ENCODE assay signal across 8 cellular contexts in genomic region chr14:39432179-39432618, GRCh38. TPM values are rescaled to one million over a fixed set of nuclear protein-coding genes. Genes with fewer than 3 reads are reported as not detected.
A peak's percentile ranks its signal among the peaks of the same experiment; 100 is the strongest.
DNase-seq lines count a peak whose midpoint lies in the region; ATAC-seq and TF ChIP-seq lines count a peak whose summit lies in the region.

FBXO33 (minus strand) TSS chr14:39432433; CDS start chr14:39432162, 271 bp downstream.

- H3K4me1 Mint-ChIP-seq in H9 = peaks cover 17 to 18% of the 10 kb centered on the region in 2 experiments
- H3K4me1 Mint-ChIP-seq in nephron = peaks cover 35% of the 10 kb centered on the region

- no peaks in the 10 kb centered on the region for H3K79me1 ChIP-seq in H9 (ENCODE audit: insufficient read depth, low read depth, low read length, poor library complexity, severe bottlenecking)

- H3K4me3 Mint-ChIP-seq in H9 (peak within 1 kb of the TSS; percentile 97 to 99), nephron (peak within 1 kb of the TSS; percentile 97 to 98 (median 97))

- H2BK5ac ChIP-seq in H9 (ENCODE audit: insufficient read length, low read length) = peak within 1 kb of the TSS; percentile 98

- no peaks in the 10 kb centered on the region for H4K20me1 ChIP-seq in H9 (ENCODE audit: control insufficient read depth, insufficient read depth, insufficient read length)

- H2BK20ac ChIP-seq in H9 (ENCODE audit: low read depth, low read length, poor library complexity, severe bottlenecking) = no peak within 1 kb of the TSS

- ATAC-seq in stimulated activated naive CD8-positive, alpha-beta T cell treated with anti-CD3 and anti-CD28 coated beads, Interleukin-15, Interleukin-2, amounts not matched to agents 100 U/mL and 50 U/mL, for 24 hours = peak; percentile 90

- no peaks in the 10 kb centered on the region for H3K79me2 ChIP-seq in H9 (ENCODE audit: insufficient read depth, low read length)

- no peak within 1 kb of the TSS for H2AFZ ChIP-seq in H9 (ENCODE audit: low read length)

- H3K4me2 ChIP-seq in H9 (ENCODE audit: insufficient read depth, insufficient read length, low read length) = peak within 1 kb of the TSS; percentile 87

- no peak within 1 kb of the TSS for H4K8ac ChIP-seq in H9 (replicated peaks; ENCODE audit: insufficient read length, low read depth, low read length)

- H3K23ac ChIP-seq in H9 (ENCODE audit: insufficient read length, low read depth, low read length) = no peak within 1 kb of the TSS

- H2BK15ac ChIP-seq in H9 (ENCODE audit: low read depth, low read length) = no peak within 1 kb of the TSS

- no peaks in the 10 kb centered on the region; a peak in 1 of 7 replicates for H3K36me3 Mint-ChIP-seq in H9 (ENCODE audit: insufficient read depth in 1 of 3, low read depth in 3 of 3)
- no peaks in the 10 kb centered on the region for H3K36me3 Mint-ChIP-seq in nephron (ENCODE audit: low read depth)

- peak within 1 kb of the TSS; percentile 82 for H3K4me3 ChIP-seq in fibroblast of the aortic adventitia (ENCODE audit: low read depth, low read length)

- H3K9ac ChIP-seq in H9 (ENCODE audit: extremely low read depth, insufficient read length, low read length) = peak within 1 kb of the TSS; percentile 96

- H2AK5ac ChIP-seq in H9 (ENCODE audit: insufficient read length, low read length) = no peak within 1 kb of the TSS

- TF ChIP-seq CTCF in H9 (conservative IDR thresholded peaks at IDR 0.05) (no peak), fibroblast of the aortic adventitia (IDR thresholded peaks at IDR 0.05; ENCODE audit: insufficient read depth, low read length) (no peak), nephron (IDR thresholded peaks at IDR 0.05; ENCODE audit: unreplicated experiment in 3 of 3) (no peak)

- peak within 1 kb of the TSS; percentile 100 for H3K27ac Mint-ChIP-seq in H9
- peak within 1 kb of the TSS; percentile 100 for H3K27ac Mint-ChIP-seq in nephron

- no CpG with 5 or more reads among the region's 47 CpGs for WGBS in H9 (ENCODE audit: extremely low coverage, insufficient read length, low lambda C conversion rate)

- H3K14ac ChIP-seq in H9 (ENCODE audit: insufficient read depth, low read length) = peak within 1 kb of the TSS; percentile 99

- H3K9me3 Mint-ChIP-seq in H9 (no peaks in the 10 kb centered on the region), nephron (no peaks in the 10 kb centered on the region)

- no peaks in the 10 kb centered on the region for H3K9me3 ChIP-seq in H9 (ENCODE audit: control insufficient read depth, low read depth, low read length)

- no peaks in the 10 kb centered on the region for H3K27me3 Mint-ChIP-seq in H9 (ENCODE audit: low read depth)
- no peaks in the 10 kb centered on the region for H3K27me3 Mint-ChIP-seq in nephron (ENCODE audit: low read depth)

- H3T11ph ChIP-seq in H9 (ENCODE audit: low read length) = no peak within 1 kb of the TSS

- H3K56ac ChIP-seq in H9 (ENCODE audit: insufficient read length, low read depth, low read length) = no peak within 1 kb of the TSS

- H3K4ac ChIP-seq in H9 (ENCODE audit: low read depth, low read length) = no peak within 1 kb of the TSS

- H4K91ac ChIP-seq in H9 (ENCODE audit: insufficient read length, low read depth, low read length) = no peak within 1 kb of the TSS

- H2BK120ac ChIP-seq in H9 (ENCODE audit: low read depth, low read length, poor library complexity, severe bottlenecking) = peak within 1 kb of the TSS; percentile 81

- no peaks in the 10 kb centered on the region for H3K27me3 ChIP-seq in H9 (ENCODE audit: insufficient read depth, low read length)

- H4K5ac ChIP-seq in H9 (ENCODE audit: insufficient read length, low read depth, low read length) = peak within 1 kb of the TSS; percentile 37

- peaks cover 15% of the 10 kb centered on the region for H3K23me2 ChIP-seq in H9 (ENCODE audit: insufficient read length, low read depth, low read length, poor library complexity, severe bottlenecking)

- peak within 1 kb of the TSS; percentile 60 for H3K27ac ChIP-seq in H9 (ENCODE audit: insufficient read length, low read depth, low read length)

- DNase-seq in Daoy (ENCODE audit: low read depth) (peak; percentile 98), H9 (peak; percentile 98), M059J (ENCODE audit: low read depth) (peak; percentile 93), SHP77 (lab: John Stamatoyannopoulos, UW) (peak; percentile 94 to 98), fibroblast of the aortic adventitia (ENCODE audit: low read depth) (peak; percentile 96)
- peak; percentile 96 for DNase-seq in activated effector memory CD4-positive, alpha-beta T cell treated with Interleukin-2 at 50 U/mL for 16 hours
- DNase-seq in stimulated activated naive CD8-positive, alpha-beta T cell treated with anti-CD3 and anti-CD28 coated beads, Interleukin-15, Interleukin-2, amounts not matched to agents 100 U/mL and 50 U/mL, for 24 hours = peak; percentile 95

- H2BK12ac ChIP-seq in H9 (ENCODE audit: insufficient read length, low read depth, low read length) = no peak within 1 kb of the TSS

- H3K4me1 ChIP-seq in H9 (ENCODE audit: insufficient read depth, low read length) = no peaks in the 10 kb centered on the region

- peak within 1 kb of the TSS; percentile 100 for H3K18ac ChIP-seq in H9 (ENCODE audit: insufficient read length, low read depth, low read length)

RNA-seq across cellular contexts. Expression of gene FBXO33, which starts in this region (rescaled TPM):
- total RNA-seq in Daoy (2014; rRNA removed; shearing (Covaris generic)) = 11.5 TPM in 2 replicates
- total RNA-seq in H9 (2021) (8.8 and 9.3 TPM in 2 replicates), fibroblast of the aortic adventitia (ENCODE audit: low replicate concordance) (14.6 and 17.5 TPM in 2 replicates)
- total RNA-seq in M059J (2014; rRNA removed; shearing (Covaris generic)) = 7.8 and 11.6 TPM in 2 replicates

Comparison
In these comparisons a context has a peak if more than half of its experiments do, and no peak if none do; other contexts are left out.
1. Peak in every context shown above with its lines: DNase-seq, ATAC-seq, H3K4me3 ChIP-seq and H3K27ac ChIP-seq.